Comparison of ENCODE assay signal across 1 cellular context in the genomic region with DNA sequence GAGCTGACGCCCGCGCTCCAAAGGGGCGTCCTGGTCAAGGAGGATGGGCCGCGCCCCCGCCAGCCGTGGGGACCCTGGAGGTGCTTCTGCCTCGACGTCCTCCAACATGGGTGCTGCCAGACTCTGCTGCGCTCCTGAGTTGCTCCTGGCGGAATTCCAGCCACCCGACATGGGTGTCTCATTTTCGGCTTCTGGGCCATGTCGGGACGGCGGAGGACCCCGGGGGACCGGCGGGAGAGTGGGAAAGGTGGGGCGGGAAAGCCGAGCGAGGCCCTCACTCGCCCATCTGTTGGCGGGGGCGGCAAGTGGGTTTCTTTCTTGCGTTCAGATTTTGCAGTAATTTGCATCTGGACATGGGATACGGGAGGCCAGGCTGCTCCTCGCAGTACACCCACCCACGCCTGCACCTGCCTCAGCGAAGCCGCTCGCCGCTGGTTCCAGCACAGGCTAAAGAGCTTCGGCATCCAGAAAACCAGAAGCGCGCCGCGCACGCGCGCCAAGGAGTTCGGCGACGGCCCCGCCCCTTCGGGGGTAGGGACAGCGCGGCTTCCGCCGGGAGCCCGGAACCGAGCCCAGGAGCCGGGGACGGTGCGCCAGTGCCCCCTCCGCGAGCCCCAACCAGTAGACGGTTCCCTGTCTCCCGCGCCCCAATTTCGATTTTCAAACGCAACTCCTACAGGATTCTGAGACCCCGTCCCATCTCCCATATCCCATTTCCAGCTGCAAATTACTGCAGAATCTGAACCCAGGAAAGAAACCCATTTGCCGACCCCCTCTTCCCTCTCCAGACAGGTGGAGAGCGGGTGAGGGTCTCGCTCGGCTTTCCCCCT.
TF ChIP-seq lines count a peak whose summit lies in the region.

A gene (plus strand): TSS at position 563 of the 830 bp plus-strand sequence. CDS start 320 bp downstream, outside the sequence.

TF ChIP-seq in K562, 482 proteins besides CTCF, POLR2A, EP300 and RAD21 (continued from another document and continues in another):
- TF ChIP-seq, protein P1, sequence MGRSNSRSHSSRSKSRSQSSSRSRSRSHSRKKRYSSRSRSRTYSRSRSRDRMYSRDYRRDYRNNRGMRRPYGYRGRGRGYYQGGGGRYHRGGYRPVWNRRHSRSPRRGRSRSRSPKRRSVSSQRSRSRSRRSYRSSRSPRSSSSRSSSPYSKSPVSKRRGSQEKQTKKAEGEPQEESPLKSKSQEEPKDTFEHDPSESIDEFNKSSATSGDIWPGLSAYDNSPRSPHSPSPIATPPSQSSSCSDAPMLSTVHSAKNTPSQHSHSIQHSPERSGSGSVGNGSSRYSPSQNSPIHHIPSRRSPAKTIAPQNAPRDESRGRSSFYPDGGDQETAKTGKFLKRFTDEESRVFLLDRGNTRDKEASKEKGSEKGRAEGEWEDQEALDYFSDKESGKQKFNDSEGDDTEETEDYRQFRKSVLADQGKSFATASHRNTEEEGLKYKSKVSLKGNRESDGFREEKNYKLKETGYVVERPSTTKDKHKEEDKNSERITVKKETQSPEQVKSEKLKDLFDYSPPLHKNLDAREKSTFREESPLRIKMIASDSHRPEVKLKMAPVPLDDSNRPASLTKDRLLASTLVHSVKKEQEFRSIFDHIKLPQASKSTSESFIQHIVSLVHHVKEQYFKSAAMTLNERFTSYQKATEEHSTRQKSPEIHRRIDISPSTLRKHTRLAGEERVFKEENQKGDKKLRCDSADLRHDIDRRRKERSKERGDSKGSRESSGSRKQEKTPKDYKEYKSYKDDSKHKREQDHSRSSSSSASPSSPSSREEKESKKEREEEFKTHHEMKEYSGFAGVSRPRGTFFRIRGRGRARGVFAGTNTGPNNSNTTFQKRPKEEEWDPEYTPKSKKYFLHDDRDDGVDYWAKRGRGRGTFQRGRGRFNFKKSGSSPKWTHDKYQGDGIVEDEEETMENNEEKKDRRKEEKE (IDR thresholded peaks at IDR 0.05; ENCODE audit: borderline replicate concordance in 1 of 2, control insufficient read depth in 1 of 2, low read depth in 2 of 2, low read length in 1 of 2): no peak
- TF ChIP-seq RBM25 (IDR thresholded peaks at IDR 0.05; ENCODE audit: low read depth, low read length, severe bottlenecking): no peak
- TF ChIP-seq PHTF2 (CRISPR knock-in tag; IDR thresholded peaks at IDR 0.05): no peak
- no peak for TF ChIP-seq RBM34 (IDR thresholded peaks at IDR 0.05; ENCODE audit: borderline replicate concordance, insufficient read depth, low read length)
- TF ChIP-seq SETDB1 (IDR thresholded peaks at IDR 0.05; ENCODE audit: low read length): no peak
- TF ChIP-seq, protein P2, sequence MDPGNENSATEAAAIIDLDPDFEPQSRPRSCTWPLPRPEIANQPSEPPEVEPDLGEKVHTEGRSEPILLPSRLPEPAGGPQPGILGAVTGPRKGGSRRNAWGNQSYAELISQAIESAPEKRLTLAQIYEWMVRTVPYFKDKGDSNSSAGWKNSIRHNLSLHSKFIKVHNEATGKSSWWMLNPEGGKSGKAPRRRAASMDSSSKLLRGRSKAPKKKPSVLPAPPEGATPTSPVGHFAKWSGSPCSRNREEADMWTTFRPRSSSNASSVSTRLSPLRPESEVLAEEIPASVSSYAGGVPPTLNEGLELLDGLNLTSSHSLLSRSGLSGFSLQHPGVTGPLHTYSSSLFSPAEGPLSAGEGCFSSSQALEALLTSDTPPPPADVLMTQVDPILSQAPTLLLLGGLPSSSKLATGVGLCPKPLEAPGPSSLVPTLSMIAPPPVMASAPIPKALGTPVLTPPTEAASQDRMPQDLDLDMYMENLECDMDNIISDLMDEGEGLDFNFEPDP (CRISPR knock-in tag; IDR thresholded peaks at IDR 0.05): no peak
- TF ChIP-seq GABPA (tag; conservative IDR thresholded peaks at IDR 0.05; ENCODE audit: low read depth): peak; percentile 90
- no peak for TF ChIP-seq NFYB (IDR thresholded peaks at IDR 0.05; ENCODE audit: extremely low read depth, insufficient read length)
- TF ChIP-seq MAFF (IDR thresholded peaks at IDR 0.05; ENCODE audit: low read length): no peak
- no peak for TF ChIP-seq RUNX1 (IDR thresholded peaks at IDR 0.05; ENCODE audit: low read depth)
- no peak for TF ChIP-seq NR2C2 (CRISPR knock-in tag; IDR thresholded peaks at IDR 0.05)
- TF ChIP-seq NR2C2 (tag; IDR thresholded peaks at IDR 0.05): no peak
- no peak for TF ChIP-seq LARP7 (IDR thresholded peaks at IDR 0.05)
- no peak for TF ChIP-seq ZC3H11A (IDR thresholded peaks at IDR 0.05; ENCODE audit: low read depth, low read length)
- no peak for TF ChIP-seq KDM4B (IDR thresholded peaks at IDR 0.05; ENCODE audit: borderline replicate concordance in 2 of 2, low read depth in 1 of 2)
- peak; percentile 59 for TF ChIP-seq CXXC5 (CRISPR knock-in tag; IDR thresholded peaks at IDR 0.05)
- peak; percentile 22; the same call in 1 of the 2 replicates for TF ChIP-seq SMC3 (conservative IDR thresholded peaks at IDR 0.05; ENCODE audit: insufficient read depth, low read depth, low read length)
- TF ChIP-seq, protein P3, sequence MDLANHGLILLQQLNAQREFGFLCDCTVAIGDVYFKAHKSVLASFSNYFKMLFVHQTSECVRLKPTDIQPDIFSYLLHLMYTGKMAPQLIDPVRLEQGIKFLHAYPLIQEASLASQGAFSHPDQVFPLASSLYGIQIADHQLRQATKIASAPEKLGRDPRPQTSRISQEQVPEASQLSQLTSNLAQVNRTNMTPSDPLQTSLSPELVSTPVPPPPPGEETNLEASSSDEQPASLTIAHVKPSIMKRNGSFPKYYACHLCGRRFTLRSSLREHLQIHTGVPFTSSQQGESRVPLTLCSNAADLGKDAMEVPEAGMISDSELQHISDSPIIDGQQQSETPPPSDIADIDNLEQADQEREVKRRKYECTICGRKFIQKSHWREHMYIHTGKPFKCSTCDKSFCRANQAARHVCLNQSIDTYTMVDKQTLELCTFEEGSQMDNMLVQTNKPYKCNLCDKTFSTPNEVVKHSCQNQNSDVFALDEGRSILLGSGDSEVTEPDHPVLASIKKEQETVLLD (IDR thresholded peaks at IDR 0.05): peak; percentile 65; the same call in 1 of the 2 replicates
- TF ChIP-seq HEY1 (CRISPR knock-in tag; IDR thresholded peaks at IDR 0.05; ENCODE audit: borderline replicate concordance): no peak
- 0 out of 2 replicates have a peak, but pooled peaks have one; percentile 5 for TF ChIP-seq NFIC (IDR thresholded peaks at IDR 0.05)
- TF ChIP-seq PPARD (CRISPR knock-in tag; IDR thresholded peaks at IDR 0.05): no peak
- peak; percentile 90 for TF ChIP-seq HMGN3 (IDR thresholded peaks at IDR 0.05; ENCODE audit: borderline replicate concordance, extremely low read depth, insufficient read length, low read depth, low read length)
- TF ChIP-seq, protein P4, sequence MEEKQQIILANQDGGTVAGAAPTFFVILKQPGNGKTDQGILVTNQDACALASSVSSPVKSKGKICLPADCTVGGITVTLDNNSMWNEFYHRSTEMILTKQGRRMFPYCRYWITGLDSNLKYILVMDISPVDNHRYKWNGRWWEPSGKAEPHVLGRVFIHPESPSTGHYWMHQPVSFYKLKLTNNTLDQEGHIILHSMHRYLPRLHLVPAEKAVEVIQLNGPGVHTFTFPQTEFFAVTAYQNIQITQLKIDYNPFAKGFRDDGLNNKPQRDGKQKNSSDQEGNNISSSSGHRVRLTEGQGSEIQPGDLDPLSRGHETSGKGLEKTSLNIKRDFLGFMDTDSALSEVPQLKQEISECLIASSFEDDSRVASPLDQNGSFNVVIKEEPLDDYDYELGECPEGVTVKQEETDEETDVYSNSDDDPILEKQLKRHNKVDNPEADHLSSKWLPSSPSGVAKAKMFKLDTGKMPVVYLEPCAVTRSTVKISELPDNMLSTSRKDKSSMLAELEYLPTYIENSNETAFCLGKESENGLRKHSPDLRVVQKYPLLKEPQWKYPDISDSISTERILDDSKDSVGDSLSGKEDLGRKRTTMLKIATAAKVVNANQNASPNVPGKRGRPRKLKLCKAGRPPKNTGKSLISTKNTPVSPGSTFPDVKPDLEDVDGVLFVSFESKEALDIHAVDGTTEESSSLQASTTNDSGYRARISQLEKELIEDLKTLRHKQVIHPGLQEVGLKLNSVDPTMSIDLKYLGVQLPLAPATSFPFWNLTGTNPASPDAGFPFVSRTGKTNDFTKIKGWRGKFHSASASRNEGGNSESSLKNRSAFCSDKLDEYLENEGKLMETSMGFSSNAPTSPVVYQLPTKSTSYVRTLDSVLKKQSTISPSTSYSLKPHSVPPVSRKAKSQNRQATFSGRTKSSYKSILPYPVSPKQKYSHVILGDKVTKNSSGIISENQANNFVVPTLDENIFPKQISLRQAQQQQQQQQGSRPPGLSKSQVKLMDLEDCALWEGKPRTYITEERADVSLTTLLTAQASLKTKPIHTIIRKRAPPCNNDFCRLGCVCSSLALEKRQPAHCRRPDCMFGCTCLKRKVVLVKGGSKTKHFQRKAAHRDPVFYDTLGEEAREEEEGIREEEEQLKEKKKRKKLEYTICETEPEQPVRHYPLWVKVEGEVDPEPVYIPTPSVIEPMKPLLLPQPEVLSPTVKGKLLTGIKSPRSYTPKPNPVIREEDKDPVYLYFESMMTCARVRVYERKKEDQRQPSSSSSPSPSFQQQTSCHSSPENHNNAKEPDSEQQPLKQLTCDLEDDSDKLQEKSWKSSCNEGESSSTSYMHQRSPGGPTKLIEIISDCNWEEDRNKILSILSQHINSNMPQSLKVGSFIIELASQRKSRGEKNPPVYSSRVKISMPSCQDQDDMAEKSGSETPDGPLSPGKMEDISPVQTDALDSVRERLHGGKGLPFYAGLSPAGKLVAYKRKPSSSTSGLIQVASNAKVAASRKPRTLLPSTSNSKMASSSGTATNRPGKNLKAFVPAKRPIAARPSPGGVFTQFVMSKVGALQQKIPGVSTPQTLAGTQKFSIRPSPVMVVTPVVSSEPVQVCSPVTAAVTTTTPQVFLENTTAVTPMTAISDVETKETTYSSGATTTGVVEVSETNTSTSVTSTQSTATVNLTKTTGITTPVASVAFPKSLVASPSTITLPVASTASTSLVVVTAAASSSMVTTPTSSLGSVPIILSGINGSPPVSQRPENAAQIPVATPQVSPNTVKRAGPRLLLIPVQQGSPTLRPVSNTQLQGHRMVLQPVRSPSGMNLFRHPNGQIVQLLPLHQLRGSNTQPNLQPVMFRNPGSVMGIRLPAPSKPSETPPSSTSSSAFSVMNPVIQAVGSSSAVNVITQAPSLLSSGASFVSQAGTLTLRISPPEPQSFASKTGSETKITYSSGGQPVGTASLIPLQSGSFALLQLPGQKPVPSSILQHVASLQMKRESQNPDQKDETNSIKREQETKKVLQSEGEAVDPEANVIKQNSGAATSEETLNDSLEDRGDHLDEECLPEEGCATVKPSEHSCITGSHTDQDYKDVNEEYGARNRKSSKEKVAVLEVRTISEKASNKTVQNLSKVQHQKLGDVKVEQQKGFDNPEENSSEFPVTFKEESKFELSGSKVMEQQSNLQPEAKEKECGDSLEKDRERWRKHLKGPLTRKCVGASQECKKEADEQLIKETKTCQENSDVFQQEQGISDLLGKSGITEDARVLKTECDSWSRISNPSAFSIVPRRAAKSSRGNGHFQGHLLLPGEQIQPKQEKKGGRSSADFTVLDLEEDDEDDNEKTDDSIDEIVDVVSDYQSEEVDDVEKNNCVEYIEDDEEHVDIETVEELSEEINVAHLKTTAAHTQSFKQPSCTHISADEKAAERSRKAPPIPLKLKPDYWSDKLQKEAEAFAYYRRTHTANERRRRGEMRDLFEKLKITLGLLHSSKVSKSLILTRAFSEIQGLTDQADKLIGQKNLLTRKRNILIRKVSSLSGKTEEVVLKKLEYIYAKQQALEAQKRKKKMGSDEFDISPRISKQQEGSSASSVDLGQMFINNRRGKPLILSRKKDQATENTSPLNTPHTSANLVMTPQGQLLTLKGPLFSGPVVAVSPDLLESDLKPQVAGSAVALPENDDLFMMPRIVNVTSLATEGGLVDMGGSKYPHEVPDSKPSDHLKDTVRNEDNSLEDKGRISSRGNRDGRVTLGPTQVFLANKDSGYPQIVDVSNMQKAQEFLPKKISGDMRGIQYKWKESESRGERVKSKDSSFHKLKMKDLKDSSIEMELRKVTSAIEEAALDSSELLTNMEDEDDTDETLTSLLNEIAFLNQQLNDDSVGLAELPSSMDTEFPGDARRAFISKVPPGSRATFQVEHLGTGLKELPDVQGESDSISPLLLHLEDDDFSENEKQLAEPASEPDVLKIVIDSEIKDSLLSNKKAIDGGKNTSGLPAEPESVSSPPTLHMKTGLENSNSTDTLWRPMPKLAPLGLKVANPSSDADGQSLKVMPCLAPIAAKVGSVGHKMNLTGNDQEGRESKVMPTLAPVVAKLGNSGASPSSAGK (IDR thresholded peaks at IDR 0.05): peak; percentile 81
- no peak for TF ChIP-seq PURB (CRISPR knock-in tag; IDR thresholded peaks at IDR 0.05; ENCODE audit: low read depth)
- no peak for TF ChIP-seq KAT8 (IDR thresholded peaks at IDR 0.05; ENCODE audit: low read depth)
- no peak for TF ChIP-seq ARNT (IDR thresholded peaks at IDR 0.05)
- TF ChIP-seq, protein P5, sequence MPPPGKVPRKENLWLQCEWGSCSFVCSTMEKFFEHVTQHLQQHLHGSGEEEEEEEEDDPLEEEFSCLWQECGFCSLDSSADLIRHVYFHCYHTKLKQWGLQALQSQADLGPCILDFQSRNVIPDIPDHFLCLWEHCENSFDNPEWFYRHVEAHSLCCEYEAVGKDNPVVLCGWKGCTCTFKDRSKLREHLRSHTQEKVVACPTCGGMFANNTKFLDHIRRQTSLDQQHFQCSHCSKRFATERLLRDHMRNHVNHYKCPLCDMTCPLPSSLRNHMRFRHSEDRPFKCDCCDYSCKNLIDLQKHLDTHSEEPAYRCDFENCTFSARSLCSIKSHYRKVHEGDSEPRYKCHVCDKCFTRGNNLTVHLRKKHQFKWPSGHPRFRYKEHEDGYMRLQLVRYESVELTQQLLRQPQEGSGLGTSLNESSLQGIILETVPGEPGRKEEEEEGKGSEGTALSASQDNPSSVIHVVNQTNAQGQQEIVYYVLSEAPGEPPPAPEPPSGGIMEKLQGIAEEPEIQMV (tag; conservative IDR thresholded peaks at IDR 0.05; ENCODE audit: low read depth): no peak
- no peak for TF ChIP-seq C11orf30 (IDR thresholded peaks at IDR 0.05; ENCODE audit: low read depth)
- no peak for TF ChIP-seq HLTF (IDR thresholded peaks at IDR 0.05)
- TF ChIP-seq NCOA2 (IDR thresholded peaks at IDR 0.05; ENCODE audit: partially characterized antibody in 2 of 2): no peak
- TF ChIP-seq, protein P6, sequence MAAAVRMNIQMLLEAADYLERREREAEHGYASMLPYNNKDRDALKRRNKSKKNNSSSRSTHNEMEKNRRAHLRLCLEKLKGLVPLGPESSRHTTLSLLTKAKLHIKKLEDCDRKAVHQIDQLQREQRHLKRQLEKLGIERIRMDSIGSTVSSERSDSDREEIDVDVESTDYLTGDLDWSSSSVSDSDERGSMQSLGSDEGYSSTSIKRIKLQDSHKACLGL (CRISPR knock-in tag; IDR thresholded peaks at IDR 0.05; ENCODE audit: borderline replicate concordance, poor library complexity, severe bottlenecking): no peak
- no peak for TF ChIP-seq HNRNPL (IDR thresholded peaks at IDR 0.05; ENCODE audit: low read depth, low read length)
- TF ChIP-seq RBM39 (optimal IDR thresholded peaks at IDR 0.05; ENCODE audit: low read depth, low read length): no peak
- no peak for TF ChIP-seq ETS2 (tag; IDR thresholded peaks at IDR 0.05; ENCODE audit: borderline replicate concordance, poor library complexity, severe bottlenecking)
- peak; percentile 46; the same call in 1 of the 2 replicates for TF ChIP-seq ETV1 (tag; conservative IDR thresholded peaks at IDR 0.05; ENCODE audit: low read depth)
- TF ChIP-seq, protein P7, sequence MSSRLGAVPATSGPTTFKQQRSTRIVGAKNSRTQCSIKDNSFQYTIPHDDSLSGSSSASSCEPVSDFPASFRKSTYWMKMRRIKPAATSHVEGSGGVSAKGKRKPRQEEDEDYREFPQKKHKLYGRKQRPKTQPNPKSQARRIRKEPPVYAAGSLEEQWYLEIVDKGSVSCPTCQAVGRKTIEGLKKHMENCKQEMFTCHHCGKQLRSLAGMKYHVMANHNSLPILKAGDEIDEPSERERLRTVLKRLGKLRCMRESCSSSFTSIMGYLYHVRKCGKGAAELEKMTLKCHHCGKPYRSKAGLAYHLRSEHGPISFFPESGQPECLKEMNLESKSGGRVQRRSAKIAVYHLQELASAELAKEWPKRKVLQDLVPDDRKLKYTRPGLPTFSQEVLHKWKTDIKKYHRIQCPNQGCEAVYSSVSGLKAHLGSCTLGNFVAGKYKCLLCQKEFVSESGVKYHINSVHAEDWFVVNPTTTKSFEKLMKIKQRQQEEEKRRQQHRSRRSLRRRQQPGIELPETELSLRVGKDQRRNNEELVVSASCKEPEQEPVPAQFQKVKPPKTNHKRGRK (tag; IDR thresholded peaks at IDR 0.05): no peak
- no peak for TF ChIP-seq CC2D1A (IDR thresholded peaks at IDR 0.05)
